In the genomic region with DNA sequence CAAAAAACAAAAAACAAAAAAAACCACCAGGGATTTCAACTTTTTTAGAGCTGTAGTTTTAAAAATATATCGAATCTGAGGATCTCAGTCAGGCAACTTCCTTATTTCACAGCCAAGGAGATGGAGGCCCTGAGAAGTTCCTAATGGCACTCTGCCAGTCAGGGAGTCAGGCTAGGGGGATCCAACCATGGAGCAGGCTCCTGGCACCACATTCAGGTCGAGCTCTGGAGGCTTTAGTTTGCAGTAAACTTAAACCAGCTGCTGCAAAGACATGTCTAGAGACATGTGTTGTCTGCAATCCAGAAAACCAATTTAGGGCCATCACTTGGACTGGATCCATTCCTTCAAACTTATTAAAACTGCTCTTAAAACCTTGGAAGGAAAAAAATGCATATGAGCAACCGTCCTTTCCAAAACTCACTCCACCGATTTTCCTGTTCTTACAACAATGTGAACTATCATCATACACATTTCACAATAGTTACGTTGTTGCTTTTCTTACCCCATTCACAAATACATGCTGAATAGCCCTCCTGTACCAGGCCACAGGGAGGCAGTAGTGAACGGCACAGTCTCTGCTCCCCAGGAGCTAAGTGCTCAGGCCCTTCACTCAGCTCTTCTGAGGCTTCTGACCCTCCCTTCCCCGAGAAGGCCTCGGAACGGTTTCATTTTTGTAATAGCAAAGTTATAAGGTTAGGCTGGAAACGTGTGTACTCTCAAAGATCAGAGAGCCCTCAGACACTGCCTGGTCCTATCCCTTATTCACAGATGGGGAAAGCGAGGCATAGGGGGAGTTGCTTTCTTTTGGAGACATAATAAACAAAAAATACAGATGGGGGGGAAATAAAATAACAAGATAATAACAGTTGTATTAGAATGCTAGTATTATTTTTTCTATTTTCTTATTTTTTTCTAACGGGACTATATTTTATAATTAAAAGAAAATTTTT, we compare ENCODE assay signal across 8 cellular contexts. TPM values are rescaled to one million over a fixed set of nuclear protein-coding genes. Genes with fewer than 3 reads are reported as not detected.
DNase-seq lines count a peak whose midpoint lies in the region; ATAC-seq, FAIRE-seq and TF ChIP-seq lines count a peak whose summit lies in the region.

No MANE protein-coding gene starts in this region.

- no peak overlapping the region for H2AFZ ChIP-seq in keratinocyte (ENCODE audit: control insufficient read depth, low read length)

- ATAC-seq in A549 (peak; percentile 54 to 87; a peak in 4 of 6 replicates), GM18520 (IDR thresholded peaks at IDR 0.05; ENCODE audit: unreplicated experiment) (no peak), HG02981 (IDR thresholded peaks at IDR 0.05; ENCODE audit: unreplicated experiment) (no peak)

- peak; percentile 29; the same call in 2 of the 3 replicates for TF ChIP-seq CTCF in A549 (IDR thresholded peaks at IDR 0.05)
- TF ChIP-seq CTCF in GM13976 (IDR thresholded peaks at IDR 0.05; ENCODE audit: borderline replicate concordance, control extremely low read depth, extremely low read depth, insufficient read depth, missing control alignments): peak; percentile 27
- TF ChIP-seq CTCF in Peyer's patch (IDR thresholded peaks at IDR 0.05): peak in 4 of 6 experiments; percentile 13 to 57 (median 46)
- peak; percentile 60 for TF ChIP-seq CTCF in astrocyte of the spinal cord (IDR thresholded peaks at IDR 0.05; ENCODE audit: low read depth, low read length)
- TF ChIP-seq CTCF in keratinocyte (optimal IDR thresholded peaks at IDR 0.05 in 1 of 3, IDR thresholded peaks at IDR 0.05 in 1 of 3, conservative IDR thresholded peaks at IDR 0.05 in 1 of 3; ENCODE audit: extremely low read depth in 1 of 3, insufficient read depth in 2 of 3, low read length in 3 of 3): peak; percentile 81 to 95 (median 85)

- H3K4me2 ChIP-seq in A549 (no peak overlapping the region), keratinocyte (ENCODE audit: control insufficient read depth, extremely low read depth, insufficient read depth, low read depth, low read length) (peak overlapping the region; percentile 4)

- TF ChIP-seq EP300 in A549 (IDR thresholded peaks at IDR 0.05): no peak

- TF ChIP-seq POLR2A in A549 (IDR thresholded peaks at IDR 0.05; ENCODE audit: low read length) (no peak), Peyer's patch (IDR thresholded peaks at IDR 0.05) (no peak)

- H3K27ac ChIP-seq in A549 (no peak overlapping the region), Peyer's patch (peak overlapping the region in 2 of 4 donors; percentile 14 to 43), keratinocyte (ENCODE audit: control insufficient read depth, insufficient read depth, low read length) (peak overlapping the region; percentile 51)

- H3K27me3 ChIP-seq in Peyer's patch (no peaks in the 10 kb centered on the region), keratinocyte (ENCODE audit: control insufficient read depth, extremely low read depth, insufficient read depth, low read length) (no peaks in the 10 kb centered on the region)

- in situ Hi-C loops in GM13976 (cut with MboI; ENCODE audit: low sequenced_read_pairs, unreplicated experiment): loop anchor here (5.0 kb wide), 1 partner anchor 92 kb away; no protein-coding TSS in a partner anchor
- in situ Hi-C loops in astrocyte of the spinal cord (cut with HindIII; ENCODE audit: low sequenced_read_pairs): no loop called here

- TF ChIP-seq RAD21 in A549 (conservative IDR thresholded peaks at IDR 0.05 in 1 of 2, IDR thresholded peaks at IDR 0.05 in 1 of 2): peak in 1 of 2 experiments; percentile 36; a peak in 2 of 5 replicates

- H3K9ac ChIP-seq in keratinocyte (ENCODE audit: control insufficient read depth, extremely low read depth, insufficient read depth, low read length): no peak overlapping the region

- no peaks in the 10 kb centered on the region for H3K9me1 ChIP-seq in keratinocyte (ENCODE audit: control insufficient read depth, extremely low read depth, insufficient read depth, low read length)

- DNase-seq in A549 (ENCODE audit: low read depth in 1 of 2, low spot score in 1 of 2) (peak; percentile 41 to 63), GM13976 (ENCODE audit: low spot score) (no peak), Peyer's patch (peak in 2 of 3 donors; percentile 20 to 67), astrocyte of the spinal cord (ENCODE audit: low read depth, low spot score) (peak; percentile 50), keratinocyte (ENCODE audit: low read depth, low spot score) (no peak), stromal cell of bone marrow (ENCODE audit: low read depth) (peak; percentile 46)

- CTCF ChIA-PET in A549 (lab: Yijun Ruan, JAX): interaction anchor here (1.1 to 2.2 kb wide), 6 partner anchors 7 to 86 kb away, joined by 3 to 15 read pairs (median 4); no protein-coding TSS in a partner anchor

- no peaks in the 10 kb centered on the region for H3K9me3 ChIP-seq in A549
- no peaks in the 10 kb centered on the region for H3K9me3 ChIP-seq in Peyer's patch
- H3K9me3 ChIP-seq in keratinocyte (ENCODE audit: control insufficient read depth, low read depth, low read length): no peaks in the 10 kb centered on the region

- H3K4me1 ChIP-seq in A549 (peaks cover 5% of the 10 kb centered on the region; the same call in 2 of the 3 replicates), Peyer's patch (no peaks in the 10 kb centered on the region), keratinocyte (ENCODE audit: control insufficient read depth, extremely low read depth, insufficient read depth, low read length) (peaks cover 35% of the 10 kb centered on the region)

- H3K36me3 ChIP-seq in Peyer's patch: peaks cover 0 to 24% (median 0%) of the 10 kb centered on the region in 3 donors
- H3K36me3 ChIP-seq in keratinocyte (ENCODE audit: control insufficient read depth in 2 of 2, extremely low read depth in 1 of 2, insufficient read depth in 2 of 2, low read length in 2 of 2): peaks cover 3 to 6% of the 10 kb centered on the region in 2 experiments

- 65% methylated on average over 12 of the region's 12 CpGs for WGBS in A549 (ENCODE audit: missing lambda C conversion rate)

- H3K79me2 ChIP-seq in keratinocyte (ENCODE audit: control insufficient read depth, insufficient read depth, low read length): no peaks in the 10 kb centered on the region

- FAIRE-seq in A549 (lab: Jason Lieb, UNC): no peak
- FAIRE-seq in keratinocyte (lab: Jason Lieb, UNC): peak; percentile 83

- POLR2A ChIA-PET in A549 (lab: Yijun Ruan, JAX): no interaction called here

- no peak overlapping the region for H3K4me3 ChIP-seq in A549
- H3K4me3 ChIP-seq in Peyer's patch: no peak overlapping the region
- no peak overlapping the region for H3K4me3 ChIP-seq in astrocyte of the spinal cord (ENCODE audit: low read depth, low read length)
- H3K4me3 ChIP-seq in keratinocyte (ENCODE audit: control insufficient read depth in 2 of 3, extremely low read depth in 1 of 3, insufficient read depth in 2 of 3, low read depth in 1 of 3, low read length in 3 of 3): no peak overlapping the region

- peaks cover 2% of the 10 kb centered on the region for H4K20me1 ChIP-seq in keratinocyte (ENCODE audit: control insufficient read depth, extremely low read depth, insufficient read depth, low read length)

- dilution Hi-C loops in keratinocyte (cut with MboI; ENCODE audit: extremely low pct_ligation_motif_present, low sequenced_read_pairs): no loop called here

TF ChIP-seq in A549, 52 proteins besides CTCF, POLR2A, EP300 and RAD21 (continues in another document):
- TF ChIP-seq CHD2 (IDR thresholded peaks at IDR 0.05; ENCODE audit: low read length, partially characterized antibody) (no peak), ZSCAN20 (CRISPR knock-in tag; IDR thresholded peaks at IDR 0.05) (no peak), FOSB (CRISPR knock-in tag; IDR thresholded peaks at IDR 0.05) (no peak)
- TF ChIP-seq, protein P1, sequence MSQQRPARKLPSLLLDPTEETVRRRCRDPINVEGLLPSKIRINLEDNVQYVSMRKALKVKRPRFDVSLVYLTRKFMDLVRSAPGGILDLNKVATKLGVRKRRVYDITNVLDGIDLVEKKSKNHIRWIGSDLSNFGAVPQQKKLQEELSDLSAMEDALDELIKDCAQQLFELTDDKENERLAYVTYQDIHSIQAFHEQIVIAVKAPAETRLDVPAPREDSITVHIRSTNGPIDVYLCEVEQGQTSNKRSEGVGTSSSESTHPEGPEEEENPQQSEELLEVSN (IDR thresholded peaks at IDR 0.05; ENCODE audit: borderline replicate concordance, low read depth): no peak

RNA-seq across cellular contexts. Expression of a gene that starts 20.1 kb away (rescaled TPM):
- polyA plus RNA-seq in A549 (2011; rRNA removed) (31.6 and 33.6 TPM in 2 replicates), A549 (2017; fragmentation: RNase III; extraction: RNeasy Plus Mini Kit Qiagen cat#74134 plus additional on column Dnase treatment) (15.6 to 18.5 TPM (median 15.8 TPM) in 3 replicates), keratinocyte (25.5 to 34.4 TPM (median 29.6 TPM) in 3 replicates)
- polyA plus RNA-seq in A549 (2012; cell fraction: cytosol; rRNA removed): 12.1 and 18.0 TPM in 2 replicates
- polyA plus RNA-seq in A549 (2012; cell fraction: nucleus; rRNA removed): 20.2 and 26.1 TPM in 2 replicates
- polyA minus RNA-seq in A549 (2011; rRNA and poly(A)+ RNA removed): 63.0 and 65.3 TPM in 2 replicates
- total RNA-seq in Peyer's patch: 10 to 100 TPM in 3 of 4 donors, 1 to 10 TPM in 1; 9.0 to 19.8 (median 10.8) TPM
- polyA plus RNA-seq in keratinocyte (2011; ENCODE audit: low read depth): 6.3 TPM
- polyA plus RNA-seq in keratinocyte (2011; cell fraction: cytosol; rRNA removed): 10.9 and 14.9 TPM in 2 replicates
- 27.1 and 29.6 TPM in 2 replicates for polyA plus RNA-seq in keratinocyte (2011; cell fraction: nucleus; rRNA removed)
- polyA plus RNA-seq in keratinocyte (2012; ENCODE audit: low replicate concordance): 14.1 and 24.9 TPM in 2 replicates
- 64.9 to 81.4 TPM (median 66.8 TPM) in 3 replicates for polyA minus RNA-seq in keratinocyte
- polyA minus RNA-seq in keratinocyte (2011; cell fraction: cytosol; rRNA and poly(A)+ RNA removed): 28.0 TPM
- polyA minus RNA-seq in keratinocyte (2011; cell fraction: nucleus; rRNA and poly(A)+ RNA removed): 14.2 and 27.4 TPM in 2 replicates

RNA-seq across cellular contexts. Expression of a gene that starts 50.9 kb away (rescaled TPM):
- polyA plus RNA-seq in A549 (2011; rRNA removed): 17.1 and 18.3 TPM in 2 replicates
- polyA plus RNA-seq in A549 (2012; cell fraction: cytosol; rRNA removed): 20.7 and 22.9 TPM in 2 replicates
- 23.1 and 25.8 TPM in 2 replicates for polyA plus RNA-seq in A549 (2012; cell fraction: nucleus; rRNA removed)
- polyA plus RNA-seq in A549 (2017; fragmentation: RNase III; extraction: RNeasy Plus Mini Kit Qiagen cat#74134 plus additional on column Dnase treatment): 10.1 to 11.0 TPM (median 10.2 TPM) in 3 replicates
- polyA minus RNA-seq in A549 (2011; rRNA and poly(A)+ RNA removed): 15.1 and 17.9 TPM in 2 replicates
- 10 to 100 TPM; 36.3 to 73.1 (median 70.6) TPM for total RNA-seq in Peyer's patch
- 24.7 to 32.1 TPM (median 25.1 TPM) in 3 replicates for polyA plus RNA-seq in keratinocyte
- 10.5 TPM for polyA plus RNA-seq in keratinocyte (2011; ENCODE audit: low read depth)
- 20.4 and 25.7 TPM in 2 replicates for polyA plus RNA-seq in keratinocyte (2011; cell fraction: cytosol; rRNA removed)
- 36.3 and 41.7 TPM in 2 replicates for polyA plus RNA-seq in keratinocyte (2011; cell fraction: nucleus; rRNA removed)
- 21.6 and 23.7 TPM in 2 replicates for polyA plus RNA-seq in keratinocyte (2012; ENCODE audit: low replicate concordance)
- polyA minus RNA-seq in keratinocyte: 21.7 to 45.7 TPM (median 30.3 TPM) in 3 replicates
- polyA minus RNA-seq in keratinocyte (2011; cell fraction: cytosol; rRNA and poly(A)+ RNA removed): 18.0 TPM
- polyA minus RNA-seq in keratinocyte (2011; cell fraction: nucleus; rRNA and poly(A)+ RNA removed): 18.5 and 23.4 TPM in 2 replicates

Comparison
In these comparisons a context has a peak if more than half of its experiments do, and no peak if none do; other contexts are left out.
1. ATAC-seq: peak in A549 (2 of 2); none in GM18520 (single experiment) and HG02981 (single experiment).
2. DNase-seq: peak in A549 (2 of 2), Peyer's patch (2 of 3), astrocyte of the spinal cord (single experiment) and stromal cell of bone marrow (single experiment); none in GM13976 (single experiment) and keratinocyte (single experiment).
3. CTCF ChIP-seq: peak in every context shown above with its lines; median percentile 85 in keratinocyte; 60 in astrocyte of the spinal cord; 46 in Peyer's patch; 29 in A549; 27 in GM13976.